In the genomic region with DNA sequence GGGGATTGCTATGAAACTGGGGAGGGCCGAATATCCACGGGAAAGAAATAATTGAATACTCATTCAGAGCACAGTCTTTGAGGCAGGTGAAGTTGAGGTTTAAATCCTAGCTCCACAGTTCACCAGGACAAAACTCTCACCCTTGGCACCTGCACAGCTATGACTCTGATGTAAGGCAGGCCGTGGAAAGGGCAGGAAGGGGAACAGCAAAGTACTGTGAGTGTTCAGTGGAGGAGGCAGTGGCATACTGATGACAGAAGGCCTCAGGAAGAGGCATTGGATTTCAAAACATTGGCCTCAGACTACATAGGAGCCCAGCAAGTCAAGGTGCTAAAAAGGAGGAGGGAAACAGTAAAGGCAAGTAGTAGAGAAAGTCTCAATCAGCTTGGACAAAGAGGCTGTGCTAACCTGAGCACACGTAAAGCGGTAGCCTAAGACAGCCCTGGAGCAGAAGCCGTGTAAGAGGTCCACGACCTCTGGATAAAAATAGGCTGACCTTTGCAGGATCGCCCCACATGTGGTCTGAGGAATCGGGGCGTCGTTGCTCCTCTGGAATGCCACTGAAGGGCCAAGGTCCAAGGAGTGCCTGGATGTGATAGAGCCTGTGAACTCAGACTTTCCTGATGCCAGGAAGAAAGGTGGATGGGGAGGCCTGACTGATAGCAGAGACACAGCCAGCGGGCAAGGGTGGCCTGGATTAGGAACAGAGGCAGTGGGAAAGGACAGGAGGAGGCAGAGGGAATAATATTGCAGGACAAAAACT, we compare ENCODE assay signal across 16 cellular contexts.
A peak's percentile ranks its signal among the peaks of the same experiment; 100 is the strongest.
DNase-seq lines count a peak whose midpoint lies in the region; ATAC-seq, FAIRE-seq and TF ChIP-seq lines count a peak whose summit lies in the region.
"Had no signal": no experiment of that assay in that cellular context is flagged by ENCODE, and none has a peak within 500 bp of the region (broad histone marks: within the 10 kb centered on the region; RNA-seq: fewer than 3 reads in every experiment).

No MANE protein-coding gene starts in this region.

- no peak overlapping the region for H3K4me2 ChIP-seq in hepatocyte
- H3K4me2 ChIP-seq in neuronal stem cell (ENCODE audit: insufficient read depth, low read length, poor library complexity, severe bottlenecking), result no peak overlapping the region
- no peak overlapping the region for H3K4me2 ChIP-seq in mesendoderm (ENCODE audit: low read length)
- H3K4me2 ChIP-seq: BLaER1 had no signal

- H2AFZ ChIP-seq in hepatocyte (no peak overlapping the region), neuronal stem cell (ENCODE audit: low read length) (no peak overlapping the region)
- H2AFZ ChIP-seq: GM23248 had no signal

- ATAC-seq in Right ventricle myocardium inferior, result peak; percentile 32
- no peak for ATAC-seq in HG03565 (IDR thresholded peaks at IDR 0.05; ENCODE audit: unreplicated experiment)
- ATAC-seq: GM12878 had no signal

- H3K79me1 ChIP-seq in neuronal stem cell (ENCODE audit: low read depth, low read length) (no peaks in the 10 kb centered on the region), mesendoderm (ENCODE audit: low read length) (no peaks in the 10 kb centered on the region)

- H3K9ac ChIP-seq in neuronal stem cell (ENCODE audit: low read depth, low read length, poor library complexity) (no peak overlapping the region), mesendoderm (ENCODE audit: low read length) (no peak overlapping the region)
- H3K9ac ChIP-seq: BLaER1, GM23248 had no signal

- no peak overlapping the region for H3K4ac ChIP-seq in neuronal stem cell (ENCODE audit: low read length)
- no peak overlapping the region for H3K4ac ChIP-seq in mesendoderm (ENCODE audit: low read depth, low read length)

- H3K23ac ChIP-seq in neuronal stem cell (ENCODE audit: low read depth, low read length, poor library complexity), result peak overlapping the region; percentile 35
- no peak overlapping the region for H3K23ac ChIP-seq in mesendoderm (ENCODE audit: low read length)

- H3K79me2 ChIP-seq in hepatocyte, result no peaks in the 10 kb centered on the region
- H3K79me2 ChIP-seq in mesendoderm (ENCODE audit: control insufficient read depth, insufficient read depth, low read length), result no peaks in the 10 kb centered on the region

- H3K4me1 ChIP-seq in right atrium auricular region (no peaks in the 10 kb centered on the region), Peyer's patch (no peaks in the 10 kb centered on the region), hepatocyte (ENCODE audit: insufficient read depth) (no peaks in the 10 kb centered on the region), neuronal stem cell (ENCODE audit: control insufficient read depth in 2 of 2, insufficient read depth in 1 of 2, low read depth in 1 of 2, low read length in 2 of 2) (no peaks in the 10 kb centered on the region), mesendoderm (ENCODE audit: control insufficient read depth, low read depth, low read length) (no peaks in the 10 kb centered on the region)
- H3K4me1 ChIP-seq: BLaER1 had no signal

- no peaks in the 10 kb centered on the region for H3K36me3 ChIP-seq in right atrium auricular region
- H3K36me3 ChIP-seq in Peyer's patch, result peaks cover 0 to 7% (median 0%) of the 10 kb centered on the region in 3 donors
- H3K36me3 ChIP-seq in hepatocyte (replicated peaks; ENCODE audit: insufficient read depth, low read depth), result no peaks in the 10 kb centered on the region
- H3K36me3 ChIP-seq in neuronal stem cell (replicated peaks in 1 of 2; ENCODE audit: control insufficient read depth in 2 of 2, insufficient read depth in 2 of 2, low read length in 2 of 2), result no peaks in the 10 kb centered on the region
- H3K36me3 ChIP-seq in mesendoderm (ENCODE audit: control insufficient read depth, insufficient read depth, low read length), result no peaks in the 10 kb centered on the region
- H3K36me3 ChIP-seq: BLaER1 had no signal

- no peak overlapping the region for H2BK5ac ChIP-seq in neuronal stem cell (ENCODE audit: low read length)
- no peak overlapping the region for H2BK5ac ChIP-seq in mesendoderm (ENCODE audit: low read length)

- H3K27ac ChIP-seq in right atrium auricular region (no peak overlapping the region), Peyer's patch (peak overlapping the region in 2 of 4 donors; percentile 28 to 52), hepatocyte (no peak overlapping the region), neuronal stem cell (replicated peaks; ENCODE audit: low read length) (no peak overlapping the region), mesendoderm (ENCODE audit: low read depth, low read length) (no peak overlapping the region)
- H3K27ac ChIP-seq: BLaER1, GM23248 had no signal

- no peak overlapping the region for H4K5ac ChIP-seq in mesendoderm (ENCODE audit: low read length)

- H3K18ac ChIP-seq in neuronal stem cell (ENCODE audit: low read length), result no peak overlapping the region
- no peak overlapping the region for H3K18ac ChIP-seq in mesendoderm (ENCODE audit: low read length)

- no peak overlapping the region for H3K56ac ChIP-seq in mesendoderm (ENCODE audit: low read length)

- no peak overlapping the region for H3K14ac ChIP-seq in neuronal stem cell (ENCODE audit: low read length)

- H2BK12ac ChIP-seq in neuronal stem cell (ENCODE audit: low read length), result no peak overlapping the region

- DNase-seq in Right ventricle myocardium inferior (ENCODE audit: missing footprints) (no peak), right atrium auricular region (ENCODE audit: low spot score) (no peak), Peyer's patch (peak in 2 of 3 donors; percentile 70 to 73), hepatocyte (ENCODE audit: low spot score) (peak; percentile 14), neuronal stem cell (ENCODE audit: low spot score) (no peak), mesendoderm (no peak), RCC 7860 (ENCODE audit: low spot score) (no peak)
- DNase-seq: 8988T, AML-193, DMS79, GM23248, H9 had no signal

- 86% methylated on average over 12 of the region's 12 CpGs for WGBS in hepatocyte (ENCODE audit: low lambda C conversion rate, missing lambda C conversion rate)
- no CpG with 5 or more reads among the region's 12 CpGs for WGBS in neuronal stem cell (ENCODE audit: extremely low coverage in 2 of 2, insufficient read length in 2 of 2, insufficient replicate concordance in 1 of 2), 2 donors
- WGBS in mesendoderm (ENCODE audit: extremely low coverage, insufficient coverage, low lambda C conversion rate), result no CpG with 5 or more reads among the region's 12 CpGs

- H2AK5ac ChIP-seq in neuronal stem cell (ENCODE audit: low read depth, low read length), result no peak overlapping the region
- no peak overlapping the region for H2AK5ac ChIP-seq in mesendoderm (ENCODE audit: low read length)

- H3K9me2 ChIP-seq in hepatocyte (replicated peaks; ENCODE audit: insufficient read depth), result no peaks in the 10 kb centered on the region

- H4K91ac ChIP-seq in neuronal stem cell (ENCODE audit: low read depth, low read length, poor library complexity), result no peak overlapping the region

- no peak for TF ChIP-seq POLR2A in Peyer's patch (IDR thresholded peaks at IDR 0.05)

- H3K27me3 ChIP-seq in right atrium auricular region (no peaks in the 10 kb centered on the region), Peyer's patch (no peaks in the 10 kb centered on the region), hepatocyte (no peaks in the 10 kb centered on the region), neuronal stem cell (ENCODE audit: control insufficient read depth in 3 of 3, insufficient read depth in 3 of 3, low read depth in 1 of 3, low read length in 3 of 3) (no peaks in the 10 kb centered on the region), mesendoderm (ENCODE audit: insufficient read depth, low read length, poor library complexity) (no peaks in the 10 kb centered on the region)
- H3K27me3 ChIP-seq: BLaER1 had no signal

- H2BK15ac ChIP-seq in neuronal stem cell (ENCODE audit: low read length), result no peak overlapping the region
- H2BK15ac ChIP-seq in mesendoderm (replicated peaks; ENCODE audit: low read depth), result no peak overlapping the region

- H4K8ac ChIP-seq in neuronal stem cell (ENCODE audit: low read depth, low read length) (no peak overlapping the region), mesendoderm (ENCODE audit: low read depth, low read length) (no peak overlapping the region)

- H3K9me3 ChIP-seq in right atrium auricular region, result no peaks in the 10 kb centered on the region
- no peaks in the 10 kb centered on the region for H3K9me3 ChIP-seq in Peyer's patch
- no peaks in the 10 kb centered on the region for H3K9me3 ChIP-seq in hepatocyte (ENCODE audit: low read depth)
- no peaks in the 10 kb centered on the region for H3K9me3 ChIP-seq in neuronal stem cell (replicated peaks in 1 of 2; ENCODE audit: control insufficient read depth in 2 of 2, insufficient read depth in 1 of 2, low read depth in 1 of 2, low read length in 2 of 2)
- H3K9me3 ChIP-seq: BLaER1 had no signal

- H3K4me3 ChIP-seq in right atrium auricular region, result no peak overlapping the region
- no peak overlapping the region for H3K4me3 ChIP-seq in Peyer's patch
- no peak overlapping the region for H3K4me3 ChIP-seq in hepatocyte
- no peak overlapping the region for H3K4me3 ChIP-seq in neuronal stem cell (ENCODE audit: low read length in 2 of 2)
- H3K4me3 ChIP-seq in mesendoderm (ENCODE audit: low read length), result no peak overlapping the region
- H3K4me3 ChIP-seq: BLaER1, GM12878, GM23248 had no signal

- H2BK120ac ChIP-seq in neuronal stem cell (ENCODE audit: low read depth, low read length), result no peak overlapping the region
- H2BK120ac ChIP-seq in mesendoderm (ENCODE audit: low read depth, low read length), result no peak overlapping the region

- no peak for TF ChIP-seq CTCF in right atrium auricular region (IDR thresholded peaks at IDR 0.05)
- no peak for TF ChIP-seq CTCF in Peyer's patch (IDR thresholded peaks at IDR 0.05)
- TF ChIP-seq CTCF in hepatocyte (IDR thresholded peaks at IDR 0.05; ENCODE audit: poor library complexity), result no peak

- no peak for FAIRE-seq in RCC 7860 (lab: Jason Lieb, UNC)
- FAIRE-seq: GM12878, GM18507 had no signal

- intact Hi-C loops in Right ventricle myocardium inferior (cut with DNase I), result no loop called here

- no peaks in the 10 kb centered on the region for H4K20me1 ChIP-seq in hepatocyte (ENCODE audit: insufficient read depth, poor library complexity, severe bottlenecking)
- H4K20me1 ChIP-seq: BLaER1 had no signal

Comparison
In these comparisons a context has a peak if more than half of its experiments do, and no peak if none do; other contexts are left out.
1. DNase-seq: peak in Peyer's patch (2 of 3) and hepatocyte (single experiment); none in Right ventricle myocardium inferior (single experiment), right atrium auricular region (single experiment), neuronal stem cell (single experiment), mesendoderm (single experiment) and RCC 7860 (single experiment).